1 cellular context compared by ENCODE assay signal in the genomic region with DNA sequence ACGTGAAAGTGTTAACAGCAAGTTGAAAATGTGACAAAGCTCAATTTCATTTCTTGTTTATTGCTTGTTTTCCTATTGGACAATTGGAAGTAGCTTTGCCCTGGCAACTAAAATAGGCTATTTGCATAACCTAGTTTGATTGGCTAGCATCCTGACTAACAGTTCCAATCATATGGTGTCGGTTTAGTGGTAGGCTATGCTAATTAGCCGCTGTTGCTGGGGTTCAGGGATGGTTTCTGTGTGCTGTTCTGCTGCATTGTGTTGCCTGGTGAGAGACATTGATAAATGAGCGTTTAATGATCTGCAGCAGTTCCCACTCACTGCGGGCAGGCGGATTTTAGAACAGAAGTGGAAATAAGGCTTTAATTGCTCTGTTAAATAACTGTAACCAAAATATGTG.
TF ChIP-seq lines count a peak whose summit lies in the region.

No MANE protein-coding gene starts in this region.

TF ChIP-seq in SK-N-SH treated with all-trans-retinoic acid at 6 μM for 48 hours, 23 proteins besides CTCF, POLR2A, EP300 and RAD21 (continued from another document):
- no peak for TF ChIP-seq POU6F1 (CRISPR knock-in tag; IDR thresholded peaks at IDR 0.05; ENCODE audit: borderline replicate concordance, low read depth)
TF ChIP-seq in SK-N-SH treated with all-trans-retinoic acid at 6 μM for 48 hours: peak in this region for 0.
